Comparison of ENCODE assay signal across 29 cellular contexts in genomic region chr12:130226771-130227170, GRCh38.
"Had no signal": no experiment of that assay in that cellular context is flagged by ENCODE, and none has a peak within 500 bp of the region (broad histone marks: within the 10 kb centered on the region; RNA-seq: fewer than 3 reads in every experiment).

No MANE protein-coding gene starts in this region.

- H3K4me3 ChIP-seq: ascending aorta, coronary artery, dorsolateral prefrontal cortex had no signal

- H3K36me3 Mint-ChIP-seq: activated naive CD4-positive, alpha-beta T cell treated with anti-CD3 and anti-CD28 coated beads, Interleukin-2, amount 10 ng/mL, durations not matched to agents 7 days and 5 days; activated naive CD8-positive, alpha-beta T cell treated with anti-CD3 and anti-CD28 coated beads, Interleukin-2, amount 10 ng/mL, durations not matched to agents 7 days and 5 days; brain had no signal

- H3K27me3 ChIP-seq: ascending aorta had no signal

- H3K9me3 ChIP-seq: ascending aorta had no signal

- DNase-seq: activated CD4-positive, alpha-beta memory T cell treated with anti-CD3 and anti-CD28 coated beads, Interleukin-2, amount 10 ng/mL, durations not matched to agents 7 days and 5 days; activated CD4-positive, alpha-beta T cell treated with anti-CD3 and anti-CD28 coated beads for 36 hours; activated CD4-positive, alpha-beta T cell treated with anti-CD3 and anti-CD28 coated beads, Interleukin-2, amount 10 ng/mL, durations not matched to agents 24 days and 14 days; activated CD4-positive, CD25-positive, alpha-beta regulatory T cell; activated CD4-positive, CD25-positive, alpha-beta regulatory T cell treated with anti-CD3 and anti-CD28 coated beads, Interleukin-2, amount 50 U/mL, for 72 hours; activated CD8-positive, alpha-beta memory T cell treated with anti-CD3 and anti-CD28 coated beads, Interleukin-2, amount 50 U/mL, for 48 hours; activated gamma-delta T cell; activated naive CD4-positive, alpha-beta T cell; activated naive CD4-positive, alpha-beta T cell treated with anti-CD3 and anti-CD28 coated beads, Interleukin-2, amount 10 ng/mL, durations not matched to agents 7 days and 5 days; activated naive CD8-positive, alpha-beta T cell treated with anti-CD3 and anti-CD28 coated beads, Interleukin-2, amount 10 ng/mL, durations not matched to agents 7 days and 5 days; activated T-cell treated with anti-CD3 and anti-CD28 coated beads for 4 hours; activated T-cell treated with anti-CD3 and anti-CD28 coated beads, Interleukin-2, amount 50 U/mL, for 24 hours; activated T-cell treated with anti-CD3 and anti-CD28 coated beads, Interleukin-2, amount 50 U/mL, for 72 hours; effector CD4-positive, alpha-beta T cell; effector memory CD8-positive, alpha-beta T cell; foreskin fibroblast; head of caudate nucleus; T-helper 1 cell; T-helper 17 cell; T1000 had no signal

- H3K4me3 Mint-ChIP-seq: activated CD4-positive, alpha-beta memory T cell treated with anti-CD3 and anti-CD28 coated beads, Interleukin-2, amount 10 ng/mL, durations not matched to agents 7 days and 5 days; activated CD4-positive, alpha-beta T cell treated with anti-CD3 and anti-CD28 coated beads for 36 hours; activated CD4-positive, alpha-beta T cell treated with anti-CD3 and anti-CD28 coated beads, Interleukin-2, amount 10 ng/mL, durations not matched to agents 24 days and 14 days; activated naive CD4-positive, alpha-beta T cell treated with anti-CD3 and anti-CD28 coated beads, Interleukin-2, amount 10 ng/mL, durations not matched to agents 7 days and 5 days; activated naive CD8-positive, alpha-beta T cell treated with anti-CD3 and anti-CD28 coated beads, Interleukin-2, amount 10 ng/mL, durations not matched to agents 7 days and 5 days; activated T-cell treated with anti-CD3 and anti-CD28 coated beads, Interleukin-2, amount 50 U/mL, for 24 hours; activated T-cell treated with anti-CD3 and anti-CD28 coated beads, Interleukin-2, amount 50 U/mL, for 72 hours; brain; central memory CD8-positive, alpha-beta T cell; dendritic cell treated with granulocyte-macrophage colony-stimulating factor and Interleukin-4, amounts not matched to agents 40 ng/mL and 50 ng/mL, for 4 days; effector memory CD8-positive, alpha-beta T cell; T-helper 17 cell; T-helper 2 cell treated with Interferon-gamma antibody and Interleukin-4, amounts not matched to agents 5 μg/mL and 100 μg/mL, for 36 hours had no signal

- H3K27ac Mint-ChIP-seq: activated CD4-positive, alpha-beta memory T cell treated with anti-CD3 and anti-CD28 coated beads, Interleukin-2, amount 10 ng/mL, durations not matched to agents 7 days and 5 days; activated CD4-positive, alpha-beta T cell treated with anti-CD3 and anti-CD28 coated beads for 36 hours; activated CD4-positive, alpha-beta T cell treated with anti-CD3 and anti-CD28 coated beads, Interleukin-2, amount 10 ng/mL, durations not matched to agents 24 days and 14 days; activated naive CD4-positive, alpha-beta T cell treated with anti-CD3 and anti-CD28 coated beads, Interleukin-2, amount 10 ng/mL, durations not matched to agents 7 days and 5 days; activated naive CD4-positive, alpha-beta T cell treated with anti-CD3 and anti-CD28 coated beads, Interleukin-2, amount 50 U/mL, for 72 hours; activated naive CD8-positive, alpha-beta T cell treated with anti-CD3 and anti-CD28 coated beads, Interleukin-2, amount 10 ng/mL, durations not matched to agents 7 days and 5 days; activated T-cell treated with anti-CD3 and anti-CD28 coated beads, Interleukin-2, amount 50 U/mL, for 24 hours; activated T-cell treated with anti-CD3 and anti-CD28 coated beads, Interleukin-2, amount 50 U/mL, for 72 hours; dendritic cell treated with granulocyte-macrophage colony-stimulating factor and Interleukin-4, amounts not matched to agents 40 ng/mL and 50 ng/mL, for 4 days; effector memory CD8-positive, alpha-beta T cell; T-helper 17 cell; T-helper 2 cell treated with Interferon-gamma antibody and Interleukin-4, amounts not matched to agents 5 μg/mL and 100 μg/mL, for 36 hours had no signal

- H3K4me1 ChIP-seq: ascending aorta had no signal

- H3K27ac ChIP-seq: ascending aorta, coronary artery, epithelial cell of prostate had no signal

- H3K27me3 Mint-ChIP-seq: activated CD4-positive, alpha-beta memory T cell treated with anti-CD3 and anti-CD28 coated beads, Interleukin-2, amount 10 ng/mL, durations not matched to agents 7 days and 5 days; activated CD4-positive, alpha-beta T cell treated with anti-CD3 and anti-CD28 coated beads, Interleukin-2, amount 10 ng/mL, durations not matched to agents 24 days and 14 days; activated naive CD8-positive, alpha-beta T cell treated with anti-CD3 and anti-CD28 coated beads, Interleukin-2, amount 10 ng/mL, durations not matched to agents 7 days and 5 days; central memory CD8-positive, alpha-beta T cell; dendritic cell treated with granulocyte-macrophage colony-stimulating factor and Interleukin-4, amounts not matched to agents 40 ng/mL and 50 ng/mL, for 4 days; effector memory CD8-positive, alpha-beta T cell; T-helper 17 cell had no signal

- H3K36me3 ChIP-seq: ascending aorta had no signal

- H3K4me1 Mint-ChIP-seq: activated CD4-positive, alpha-beta memory T cell treated with anti-CD3 and anti-CD28 coated beads, Interleukin-2, amount 10 ng/mL, durations not matched to agents 7 days and 5 days; activated CD4-positive, alpha-beta T cell treated with anti-CD3 and anti-CD28 coated beads for 36 hours; activated CD4-positive, alpha-beta T cell treated with anti-CD3 and anti-CD28 coated beads, Interleukin-2, amount 10 ng/mL, durations not matched to agents 24 days and 14 days; activated naive CD4-positive, alpha-beta T cell treated with anti-CD3 and anti-CD28 coated beads, Interleukin-2, amount 10 ng/mL, durations not matched to agents 7 days and 5 days; activated naive CD8-positive, alpha-beta T cell treated with anti-CD3 and anti-CD28 coated beads, Interleukin-2, amount 10 ng/mL, durations not matched to agents 7 days and 5 days; central memory CD8-positive, alpha-beta T cell; T-helper 17 cell had no signal
